21 cellular contexts compared by ENCODE assay signal in genomic region chr4:29259556-29259955, GRCh38.
"Had no signal": no experiment of that assay in that cellular context is flagged by ENCODE, and none has a peak within 500 bp of the region (broad histone marks: within the 10 kb centered on the region; RNA-seq: fewer than 3 reads in every experiment).

No MANE protein-coding gene starts in this region.

- H3K4me3 ChIP-seq: coronary artery, dorsolateral prefrontal cortex, esophagus muscularis mucosa, gastrocnemius medialis, heart right ventricle, left lung, lower lobe of right lung had no signal

- H3K4me1 ChIP-seq: esophagus muscularis mucosa, gastrocnemius medialis, heart right ventricle, left lung, lower lobe of right lung had no signal

- H3K9me3 ChIP-seq: esophagus muscularis mucosa, gastrocnemius medialis, lower lobe of right lung had no signal

- H3K27me3 Mint-ChIP-seq: memory B cell; naive thymus-derived CD4-positive, alpha-beta T cell had no signal

- H3K27ac ChIP-seq: coronary artery, dorsolateral prefrontal cortex, esophagus muscularis mucosa, gastrocnemius medialis, heart right ventricle, left lung, lower lobe of right lung had no signal

- H3K36me3 ChIP-seq: esophagus muscularis mucosa, gastrocnemius medialis, heart right ventricle, left lung, lower lobe of right lung had no signal

- DNase-seq: dermis blood vessel endothelial cell; dorsolateral prefrontal cortex; effector CD4-positive, alpha-beta T cell; effector memory CD4-positive, alpha-beta T cell; foreskin melanocyte; gastrocnemius medialis; glutamatergic neuron; head of caudate nucleus; heart right ventricle; hippocampal formation; left cardiac atrium; left lung; left ventricle myocardium superior; lower lobe of right lung; mesendoderm; midbrain; naive thymus-derived CD4-positive, alpha-beta T cell; natural killer cell had no signal

- ATAC-seq: gastrocnemius medialis; heart right ventricle; left cardiac atrium; left lung; left ventricle myocardium superior; lower lobe of right lung; naive thymus-derived CD4-positive, alpha-beta T cell; natural killer cell had no signal

- H3K4me3 Mint-ChIP-seq: memory B cell; naive thymus-derived CD4-positive, alpha-beta T cell; natural killer cell had no signal

- H3K27me3 ChIP-seq: dorsolateral prefrontal cortex, esophagus muscularis mucosa, gastrocnemius medialis, heart right ventricle, left lung had no signal

- H3K27ac Mint-ChIP-seq: memory B cell; naive thymus-derived CD4-positive, alpha-beta T cell; natural killer cell had no signal

- H3K36me3 Mint-ChIP-seq: memory B cell had no signal

- H3K4me1 Mint-ChIP-seq: memory B cell; naive thymus-derived CD4-positive, alpha-beta T cell; natural killer cell had no signal
